Comparison of ENCODE assay signal across 12 cellular contexts in genomic region chrX:109880629-109881028, GRCh38.
A peak's percentile ranks its signal among the peaks of the same experiment; 100 is the strongest.
DNase-seq lines count a peak whose midpoint lies in the region; ATAC-seq, FAIRE-seq and TF ChIP-seq lines count a peak whose summit lies in the region.
"Had no signal": no experiment of that assay in that cellular context is flagged by ENCODE, and none has a peak within 500 bp of the region (broad histone marks: within the 10 kb centered on the region; RNA-seq: fewer than 3 reads in every experiment).

No MANE protein-coding gene starts in this region.

- in situ Hi-C loops in GM12878 (cut with MboI) = loop anchor here (5.0 kb wide), 1 partner anchor 163 kb away; no protein-coding TSS in a partner anchor

- no peak for FAIRE-seq in GM12878 (lab: Jason Lieb, UNC)
- FAIRE-seq: D721Med had no signal

- RAD21 ChIA-PET in GM12878 (lab: Charles Lee; ENCODE audit: unreplicated experiment) = interaction anchor here (0.8 to 4.5 kb wide), 9 partner anchors 9 to 344 kb away, joined by 3 to 48 read pairs (median 7); partner anchors contain the start of gene NXT2

- no TSS peak for BruUV-seq in GM12878 (replicated peaks; lab: Mats Ljungman, UMichigan)
- no TSS peak for BruUV-seq in Caco-2 (replicated peaks; lab: Mats Ljungman, UMichigan)

- H3K27me3 ChIP-seq in GM12878 (replicated peaks in 1 of 2; ENCODE audit: control insufficient read depth in 2 of 2, insufficient read depth in 2 of 2, low read length in 1 of 2) = no peaks in the 10 kb centered on the region
- no peaks in the 10 kb centered on the region for H3K27me3 ChIP-seq in Caco-2 (replicated peaks; ENCODE audit: control insufficient read depth, insufficient read depth, low read length)
- no peaks in the 10 kb centered on the region for H3K27me3 ChIP-seq in foreskin keratinocyte

- 0% methylated on average over 2 of the region's 2 CpGs for WGBS in GM12878 (ENCODE audit: insufficient coverage, insufficient replicate concordance, low lambda C conversion rate, missing lambda C conversion rate)

- ATAC-seq in GM18508 (IDR thresholded peaks at IDR 0.05; ENCODE audit: insufficient read depth, unreplicated experiment) = peak; percentile 96
- ATAC-seq in GM21526 (IDR thresholded peaks at IDR 0.05; ENCODE audit: low FRiP score, unreplicated experiment) = peak; percentile 82
- ATAC-seq in HG03175 (IDR thresholded peaks at IDR 0.05; ENCODE audit: unreplicated experiment) = peak; percentile 92
- peak; percentile 98 for ATAC-seq in GM12878
- ATAC-seq in foreskin keratinocyte = no peak
- ATAC-seq: activated T-cell treated with anti-CD3 and anti-CD28 coated beads, Interleukin-2, amount 50 U/mL, for 4 hours; HCT116 had no signal

- no peaks in the 10 kb centered on the region for H3K4me1 ChIP-seq in GM12878 (ENCODE audit: control insufficient read depth, insufficient read depth, low read length)
- H3K4me1 ChIP-seq in Caco-2 = no peaks in the 10 kb centered on the region
- H3K4me1 ChIP-seq in foreskin keratinocyte = no peaks in the 10 kb centered on the region

- no peaks in the 10 kb centered on the region for H3K27me3 Mint-ChIP-seq in Caco-2 (ENCODE audit: insufficient read depth, unreplicated experiment)

- TF ChIP-seq POLR2A in GM12878 (IDR thresholded peaks at IDR 0.05; ENCODE audit: low read depth, low read length) = no peak

- H3K36me3 ChIP-seq in GM12878 (ENCODE audit: control insufficient read depth in 2 of 2, insufficient read depth in 2 of 2, low read length in 1 of 2) (no peaks in the 10 kb centered on the region), Caco-2 (ENCODE audit: control insufficient read depth, insufficient read depth, low read length) (no peaks in the 10 kb centered on the region)

- no peak overlapping the region for H3K4me3 ChIP-seq in GM12878
- no peak overlapping the region for H3K4me3 ChIP-seq in Caco-2 (ENCODE audit: low read depth, low read length)

- SMC1A ChIA-PET in GM12878 (lab: Charles Lee; ENCODE audit: uncharacterized antibody, unreplicated experiment) = interaction anchor here (0.7 to 5.8 kb wide), 14 partner anchors 9 to 395 kb away, joined by 3 to 56 read pairs (median 8); no protein-coding TSS in a partner anchor

- H2AFZ ChIP-seq in GM12878 (ENCODE audit: control insufficient read depth, low read depth, low read length) = no peak overlapping the region

- H3K79me2 ChIP-seq in GM12878 (ENCODE audit: control insufficient read depth, insufficient read depth, low read length) = no peaks in the 10 kb centered on the region

- intact Hi-C loops in GM12878 (cut with micrococcal nuclease; ENCODE audit: unreplicated experiment) (no loop called here), Caco-2 (cut with micrococcal nuclease; ENCODE audit: unreplicated experiment) (no loop called here)

- TF ChIP-seq CTCF in GM12878 (IDR thresholded peaks at IDR 0.05 in 2 of 3, conservative IDR thresholded peaks at IDR 0.05 in 1 of 3; ENCODE audit: control insufficient read depth in 2 of 3, extremely low read depth in 1 of 3, insufficient read depth in 1 of 3, low read depth in 3 of 3, low read length in 3 of 3) = no peak
- no peak for TF ChIP-seq CTCF in Caco-2 (IDR thresholded peaks at IDR 0.05; ENCODE audit: insufficient read depth in 1 of 2, low read depth in 1 of 2, low read length in 1 of 2, severe bottlenecking in 1 of 2, unreplicated experiment in 1 of 2)
- TF ChIP-seq CTCF in foreskin keratinocyte (conservative IDR thresholded peaks at IDR 0.05) = no peak

- CTCF ChIA-PET in GM12878 (lab: Yijun Ruan, JAX) = interaction anchor here (0.7 to 8.8 kb wide), 7 partner anchors 8 to 395 kb away, joined by 3 to 98 read pairs (median 29); no protein-coding TSS in a partner anchor
- CTCF ChIA-PET in Caco-2 (lab: Charles Lee) = interaction anchor here (0.6 to 1.8 kb wide), 2 partner anchors 24 to 168 kb away, joined by 3 to 6 read pairs; no protein-coding TSS in a partner anchor

- peak in 1 of 2 experiments; percentile 28; a peak in 1 of 4 replicates for TF ChIP-seq EP300 in GM12878 (IDR thresholded peaks at IDR 0.05; ENCODE audit: borderline replicate concordance in 1 of 2, control insufficient read depth in 1 of 2, low read depth in 2 of 2, low read length in 2 of 2)

- no peak for TF ChIP-seq RAD21 in GM12878 (IDR thresholded peaks at IDR 0.05; ENCODE audit: insufficient read depth, low read depth, low read length)

- no peak overlapping the region for H3K27ac Mint-ChIP-seq in Caco-2 (ENCODE audit: unreplicated experiment)

- H3K4me1 Mint-ChIP-seq in Caco-2 (ENCODE audit: low read depth, unreplicated experiment) = peaks cover 14% of the 10 kb centered on the region
- H3K4me1 Mint-ChIP-seq: neural crest cell had no signal

- H3K9me3 Mint-ChIP-seq in Caco-2 (ENCODE audit: unreplicated experiment) = no peaks in the 10 kb centered on the region
- H3K9me3 Mint-ChIP-seq: activated T-cell treated with anti-CD3 and anti-CD28 coated beads, Interleukin-2, amount 50 U/mL, for 4 hours; neural crest cell had no signal

- H3K4me2 ChIP-seq in GM12878 (ENCODE audit: control insufficient read depth, insufficient read depth) = no peak overlapping the region

- POLR2A ChIA-PET in GM12878 (lab: Charles Lee) (interaction anchor here (0.7 to 1.5 kb wide), 7 partner anchors 9 to 201 kb away, joined by 3 to 5 read pairs (median 4); no protein-coding TSS in a partner anchor), Caco-2 (lab: Charles Lee) (no interaction called here)

- no peaks in the 10 kb centered on the region for H4K20me1 ChIP-seq in GM12878 (ENCODE audit: control insufficient read depth, insufficient read depth)

- H3K27ac ChIP-seq in GM12878 (ENCODE audit: control insufficient read depth, insufficient read depth) = no peak overlapping the region
- H3K27ac ChIP-seq in foreskin keratinocyte = no peak overlapping the region

- H3K9me3 ChIP-seq in GM12878 (replicated peaks; ENCODE audit: control insufficient read depth, insufficient read depth, low read length) (no peaks in the 10 kb centered on the region), Caco-2 (no peaks in the 10 kb centered on the region)

- no peak overlapping the region for H3K4me3 Mint-ChIP-seq in Caco-2 (ENCODE audit: unreplicated experiment)
- H3K4me3 Mint-ChIP-seq: activated T-cell treated with anti-CD3 and anti-CD28 coated beads, Interleukin-2, amount 50 U/mL, for 4 hours; neural crest cell had no signal

- no peak overlapping the region for H3K9ac ChIP-seq in GM12878 (ENCODE audit: control insufficient read depth, insufficient read depth, low read length)

- peak; percentile 39 for DNase-seq in GM12878 (ENCODE audit: low read depth, low spot score)
- no peak for DNase-seq in NCI-H2171 (lab: John Stamatoyannopoulos, UW)
- no peak for DNase-seq in Caco-2
- DNase-seq in effector CD8-positive, alpha-beta T cell (lab: John Stamatoyannopoulos, UW) = no peak
- DNase-seq in foreskin keratinocyte = no peak
- DNase-seq: activated T-cell treated with anti-CD3 and anti-CD28 coated beads, Interleukin-2, amount 50 U/mL, for 4 hours had no signal

- no peaks in the 10 kb centered on the region for H3K36me3 Mint-ChIP-seq in Caco-2 (ENCODE audit: insufficient read depth, unreplicated experiment)

TF ChIP-seq in GM12878, 131 proteins besides CTCF, POLR2A, EP300 and RAD21 (continues in another document):
- TF ChIP-seq SMC3 (IDR thresholded peaks at IDR 0.05; ENCODE audit: borderline replicate concordance, low read length) (no peak), RCOR1 (conservative IDR thresholded peaks at IDR 0.05; ENCODE audit: low read depth, low read length) (no peak), ZNF274 (IDR thresholded peaks at IDR 0.05; ENCODE audit: insufficient read depth, insufficient read length) (no peak), MTA2 (IDR thresholded peaks at IDR 0.05; ENCODE audit: low read depth) (peak; percentile 54; the same call in 1 of the 2 replicates), PAX8 (IDR thresholded peaks at IDR 0.05) (no peak), RELB (IDR thresholded peaks at IDR 0.05; ENCODE audit: low read depth) (peak; percentile 68), IRF3 (IDR thresholded peaks at IDR 0.05) (no peak), ZBTB33 (IDR thresholded peaks at IDR 0.05) (no peak), IKZF2 (IDR thresholded peaks at IDR 0.05) (peak; percentile 56 to 65; a peak in 2 of 4 replicates), HDAC2 (IDR thresholded peaks at IDR 0.05) (no peak), TBL1XR1 (IDR thresholded peaks at IDR 0.05; ENCODE audit: low read depth, low read length) (no peak)
